21 cellular contexts compared by ENCODE assay signal in the genomic region with DNA sequence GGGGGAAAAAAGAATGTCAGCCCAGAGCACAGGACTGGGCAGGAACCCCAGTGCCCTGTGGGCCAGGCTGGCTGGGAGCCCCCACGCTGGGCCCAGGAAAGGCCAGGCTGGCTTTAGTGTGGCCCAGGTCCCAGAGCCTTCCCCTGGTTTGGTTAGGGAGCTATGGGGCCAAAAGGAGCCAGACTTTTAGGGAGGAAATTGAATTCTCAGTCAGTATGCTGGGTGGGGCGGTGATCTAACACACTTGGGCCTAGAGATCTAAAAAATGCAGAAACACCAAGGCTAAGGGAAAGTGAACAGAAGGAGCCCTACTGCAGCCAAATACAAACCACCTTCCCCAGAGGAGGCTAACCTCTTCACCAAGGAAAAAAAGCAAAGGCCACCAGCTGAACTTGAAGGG.
DNase-seq lines count a peak whose midpoint lies in the region; ATAC-seq and TF ChIP-seq lines count a peak whose summit lies in the region.
"Had no signal": no experiment of that assay in that cellular context is flagged by ENCODE, and none has a peak within 500 bp of the region (broad histone marks: within the 10 kb centered on the region; RNA-seq: fewer than 3 reads in every experiment).

No MANE protein-coding gene starts in this region.

- H3K36me3 ChIP-seq in left lung (no peaks in the 10 kb centered on the region), tibial nerve (no peaks in the 10 kb centered on the region)
- H3K36me3 ChIP-seq: heart left ventricle, Peyer's patch, upper lobe of right lung had no signal

- H3K4me3 ChIP-seq in left lung (no peak overlapping the region), tibial nerve (no peak overlapping the region)
- H3K4me3 ChIP-seq: heart left ventricle, Peyer's patch, upper lobe of right lung had no signal

- no peaks in the 10 kb centered on the region for H3K9me3 Mint-ChIP-seq in activated naive CD8-positive, alpha-beta T cell treated with anti-CD3 and anti-CD28 coated beads for 36 hours
- H3K9me3 Mint-ChIP-seq in activated naive CD8-positive, alpha-beta T cell treated with anti-CD3 and anti-CD28 coated beads, Interleukin-2, amount 50 U/mL, for 24 hours, result no peaks in the 10 kb centered on the region
- peaks cover 1% of the 10 kb centered on the region for H3K9me3 Mint-ChIP-seq in activated CD8-positive, alpha-beta T cell treated with anti-CD3 and anti-CD28 coated beads for 36 hours
- H3K9me3 Mint-ChIP-seq: activated T-helper 17 cell treated with anti-CD3 and anti-CD28 coated beads, Interleukin-2, amount 50 U/mL, for 72 hours; CD8-positive, alpha-beta T cell; memory B cell had no signal

- no peak for DNase-seq in activated naive CD8-positive, alpha-beta T cell treated with anti-CD3 and anti-CD28 coated beads for 36 hours
- DNase-seq in activated naive CD8-positive, alpha-beta T cell treated with anti-CD3 and anti-CD28 coated beads, Interleukin-2, amount 50 U/mL, for 24 hours, result no peak
- no peak for DNase-seq in activated CD8-positive, alpha-beta T cell treated with anti-CD3 and anti-CD28 coated beads for 36 hours
- DNase-seq in left lung (no peak), tibial nerve (ENCODE audit: low spot score in 2 of 2) (no peak), OCI-M1 (lab: John Stamatoyannopoulos, UW) (no peak), AG20443 (ENCODE audit: low spot score) (no peak)
- DNase-seq in stimulated activated CD4-positive, alpha-beta T cell treated with anti-CD3 and anti-CD28 coated beads, Interleukin-4, amount 100 ng/mL, for 24 hours, result no peak
- DNase-seq: activated CD4-positive, alpha-beta T cell treated with anti-CD3 and anti-CD28 coated beads, Interleukin-2, amount 50 U/mL, for 4 hours; amniotic stem cell; CD8-positive, alpha-beta T cell; central memory CD4-positive, alpha-beta T cell; DMS79; effector CD4-positive, alpha-beta T cell; heart left ventricle; NCI-H82; nephron progenitor cell; Peyer's patch; upper lobe of right lung had no signal

- no peaks in the 10 kb centered on the region for H3K27me3 ChIP-seq in left lung
- H3K27me3 ChIP-seq in tibial nerve, result no peaks in the 10 kb centered on the region
- H3K27me3 ChIP-seq: heart left ventricle, Peyer's patch, upper lobe of right lung had no signal

- peaks cover 16% of the 10 kb centered on the region for H3K4me1 Mint-ChIP-seq in activated naive CD8-positive, alpha-beta T cell treated with anti-CD3 and anti-CD28 coated beads for 36 hours
- H3K4me1 Mint-ChIP-seq in activated naive CD8-positive, alpha-beta T cell treated with anti-CD3 and anti-CD28 coated beads, Interleukin-2, amount 50 U/mL, for 24 hours, result peaks cover 3% of the 10 kb centered on the region
- H3K4me1 Mint-ChIP-seq in activated CD8-positive, alpha-beta T cell treated with anti-CD3 and anti-CD28 coated beads for 36 hours (ENCODE audit: low read depth), result peaks cover 12% of the 10 kb centered on the region
- H3K4me1 Mint-ChIP-seq: memory B cell, nephron progenitor cell had no signal

- H3K4me1 ChIP-seq in left lung (no peaks in the 10 kb centered on the region), tibial nerve (peaks cover 0 to 22% (median 0%) of the 10 kb centered on the region in 4 donors)
- H3K4me1 ChIP-seq: Peyer's patch had no signal

- H3K27ac ChIP-seq in left lung, result peak overlapping the region in 1 of 2 donors; percentile 55
- peak overlapping the region; percentile 3 to 84 (median 47) for H3K27ac ChIP-seq in tibial nerve
- H3K27ac ChIP-seq: Peyer's patch, upper lobe of right lung had no signal

- no peaks in the 10 kb centered on the region for H3K27me3 Mint-ChIP-seq in activated naive CD8-positive, alpha-beta T cell treated with anti-CD3 and anti-CD28 coated beads for 36 hours
- H3K27me3 Mint-ChIP-seq in activated naive CD8-positive, alpha-beta T cell treated with anti-CD3 and anti-CD28 coated beads, Interleukin-2, amount 50 U/mL, for 24 hours, result no peaks in the 10 kb centered on the region
- no peaks in the 10 kb centered on the region for H3K27me3 Mint-ChIP-seq in activated CD8-positive, alpha-beta T cell treated with anti-CD3 and anti-CD28 coated beads for 36 hours
- H3K27me3 Mint-ChIP-seq: activated T-helper 17 cell treated with anti-CD3 and anti-CD28 coated beads, Interleukin-2, amount 50 U/mL, for 72 hours had no signal

- H3K9me3 ChIP-seq in left lung (peaks cover 0 to 3% of the 10 kb centered on the region in 2 donors), tibial nerve (peaks cover 0 to 7% (median 0%) of the 10 kb centered on the region in 4 donors)
- H3K9me3 ChIP-seq: heart left ventricle, upper lobe of right lung had no signal

- no peak for TF ChIP-seq EP300 in tibial nerve (IDR thresholded peaks at IDR 0.05)

- intact Hi-C loops in activated CD8-positive, alpha-beta T cell treated with anti-CD3 and anti-CD28 coated beads for 36 hours (cut with micrococcal nuclease), result no loop called here
- intact Hi-C loops in left lung (cut with DNase I), result no loop called here

- no peak for ATAC-seq in activated naive CD8-positive, alpha-beta T cell treated with anti-CD3 and anti-CD28 coated beads, Interleukin-2, amount 50 U/mL, for 24 hours
- no peak for ATAC-seq in activated CD8-positive, alpha-beta T cell treated with anti-CD3 and anti-CD28 coated beads for 36 hours
- ATAC-seq in left lung, result peak; percentile 13
- ATAC-seq: activated T-helper 17 cell treated with anti-CD3 and anti-CD28 coated beads, Interleukin-2, amount 50 U/mL, for 72 hours; CD8-positive, alpha-beta T cell had no signal

- no peaks in the 10 kb centered on the region for H3K36me3 Mint-ChIP-seq in activated naive CD8-positive, alpha-beta T cell treated with anti-CD3 and anti-CD28 coated beads for 36 hours
- H3K36me3 Mint-ChIP-seq in activated naive CD8-positive, alpha-beta T cell treated with anti-CD3 and anti-CD28 coated beads, Interleukin-2, amount 50 U/mL, for 24 hours (ENCODE audit: low read depth), result no peaks in the 10 kb centered on the region
- H3K36me3 Mint-ChIP-seq in activated CD8-positive, alpha-beta T cell treated with anti-CD3 and anti-CD28 coated beads for 36 hours (ENCODE audit: low read depth), result no peaks in the 10 kb centered on the region
- H3K36me3 Mint-ChIP-seq: CD8-positive, alpha-beta T cell had no signal

- peak overlapping the region; percentile 39 for H3K27ac Mint-ChIP-seq in activated naive CD8-positive, alpha-beta T cell treated with anti-CD3 and anti-CD28 coated beads for 36 hours
- no peak overlapping the region for H3K27ac Mint-ChIP-seq in activated naive CD8-positive, alpha-beta T cell treated with anti-CD3 and anti-CD28 coated beads, Interleukin-2, amount 50 U/mL, for 24 hours
- peak overlapping the region; percentile 48 for H3K27ac Mint-ChIP-seq in activated CD8-positive, alpha-beta T cell treated with anti-CD3 and anti-CD28 coated beads for 36 hours
- H3K27ac Mint-ChIP-seq: activated T-helper 17 cell treated with anti-CD3 and anti-CD28 coated beads, Interleukin-2, amount 50 U/mL, for 72 hours; CD8-positive, alpha-beta T cell; memory B cell; nephron progenitor cell had no signal

- no peak for TF ChIP-seq CTCF in activated CD8-positive, alpha-beta T cell treated with anti-CD3 and anti-CD28 coated beads for 36 hours (IDR thresholded peaks at IDR 0.05)
- TF ChIP-seq CTCF in left lung (IDR thresholded peaks at IDR 0.05) (no peak), tibial nerve (IDR thresholded peaks at IDR 0.05) (no peak)

- CTCF ChIA-PET in activated CD8-positive, alpha-beta T cell treated with anti-CD3 and anti-CD28 coated beads for 36 hours (lab: Charles Lee), result no interaction called here

- H3K4me3 Mint-ChIP-seq in activated naive CD8-positive, alpha-beta T cell treated with anti-CD3 and anti-CD28 coated beads for 36 hours, result no peak overlapping the region
- H3K4me3 Mint-ChIP-seq in activated naive CD8-positive, alpha-beta T cell treated with anti-CD3 and anti-CD28 coated beads, Interleukin-2, amount 50 U/mL, for 24 hours, result no peak overlapping the region
- H3K4me3 Mint-ChIP-seq in activated CD8-positive, alpha-beta T cell treated with anti-CD3 and anti-CD28 coated beads for 36 hours, result no peak overlapping the region
- H3K4me3 Mint-ChIP-seq: activated T-helper 17 cell treated with anti-CD3 and anti-CD28 coated beads, Interleukin-2, amount 50 U/mL, for 72 hours; CD8-positive, alpha-beta T cell; memory B cell; nephron progenitor cell had no signal

- 68 to 69% methylated on average over 2 of the region's 2 CpGs for WGBS in tibial nerve, 2 donors

- TF ChIP-seq POLR2A in tibial nerve (IDR thresholded peaks at IDR 0.05), result no peak

- POLR2A ChIA-PET in activated CD8-positive, alpha-beta T cell treated with anti-CD3 and anti-CD28 coated beads for 36 hours (lab: Charles Lee), result interaction anchor here (0.7 kb wide), 1 partner anchor 157 kb away, joined by 3 read pairs; no protein-coding TSS in a partner anchor
